ENCODE assay signal across 14 cellular contexts in genomic region chr3:26132942-26133341, GRCh38.
A peak's percentile ranks its signal among the peaks of the same experiment; 100 is the strongest.
DNase-seq lines count a peak whose midpoint lies in the region; ATAC-seq and TF ChIP-seq lines count a peak whose summit lies in the region.
"Had no signal": no experiment of that assay in that cellular context is flagged by ENCODE, and none has a peak within 500 bp of the region (broad histone marks: within the 10 kb centered on the region; RNA-seq: fewer than 3 reads in every experiment).

No MANE protein-coding gene starts in this region.

- no peaks in the 10 kb centered on the region for H3K27me3 ChIP-seq in BLaER1 treated with 17β-estradiol and CSF1 and Interleukin-3, amounts not matched to agents 10 nM and 100 nM
- no peaks in the 10 kb centered on the region for H3K27me3 ChIP-seq in PC-9 (ENCODE audit: insufficient read depth, low read depth)

- H3K9me3 ChIP-seq in BLaER1 treated with 17β-estradiol and CSF1 and Interleukin-3, amounts not matched to agents 10 nM and 100 nM (replicated peaks in 1 of 11) = peaks cover 11 to 38% (median 32%) of the 10 kb centered on the region in 11 experiments; a peak in 21 of 22 replicates
- H3K9me3 ChIP-seq in PC-9 (ENCODE audit: insufficient read depth, low read depth) = no peaks in the 10 kb centered on the region

- peak overlapping the region in 6 of 11 experiments; percentile 8 to 51 (median 33); a peak in 7 of 22 replicates for H3K4me2 ChIP-seq in BLaER1 treated with 17β-estradiol and CSF1 and Interleukin-3, amounts not matched to agents 10 nM and 100 nM
- H3K4me2 ChIP-seq in PC-9 = no peak overlapping the region

- H3K4me3 ChIP-seq in BLaER1 treated with 17β-estradiol and CSF1 and Interleukin-3, amounts not matched to agents 10 nM and 100 nM = no peak overlapping the region
- no peak overlapping the region for H3K4me3 ChIP-seq in PC-9

- peaks cover 0 to 11% (median 0%) of the 10 kb centered on the region in 10 experiments; a peak in 7 of 20 replicates for H3K4me1 ChIP-seq in BLaER1 treated with 17β-estradiol and CSF1 and Interleukin-3, amounts not matched to agents 10 nM and 100 nM
- H3K4me1 ChIP-seq in PC-9 (replicated peaks; ENCODE audit: insufficient read depth) = no peaks in the 10 kb centered on the region

- no peaks in the 10 kb centered on the region for H3K4me1 Mint-ChIP-seq in activated naive CD4-positive, alpha-beta T cell treated with anti-CD3 and anti-CD28 coated beads for 36 hours (ENCODE audit: low read depth)
- H3K4me1 Mint-ChIP-seq: CD4-positive, alpha-beta memory T cell; H9 had no signal

- H3K27me3 Mint-ChIP-seq in activated naive CD4-positive, alpha-beta T cell treated with anti-CD3 and anti-CD28 coated beads for 36 hours (ENCODE audit: low read depth) = no peaks in the 10 kb centered on the region

- CTCF ChIA-PET in PC-9 (lab: Charles Lee) = no interaction called here
- CTCF ChIA-PET in activated naive CD4-positive, alpha-beta T cell treated with anti-CD3 and anti-CD28 coated beads for 36 hours (lab: Charles Lee) = no interaction called here

- no peak overlapping the region for H3K9ac ChIP-seq in BLaER1 treated with 17β-estradiol and CSF1 and Interleukin-3, amounts not matched to agents 10 nM and 100 nM

- no peaks in the 10 kb centered on the region for H4K20me1 ChIP-seq in BLaER1 treated with 17β-estradiol and CSF1 and Interleukin-3, amounts not matched to agents 10 nM and 100 nM
- no peaks in the 10 kb centered on the region for H4K20me1 ChIP-seq in PC-9 (ENCODE audit: insufficient read depth)

- peaks cover 3% of the 10 kb centered on the region for H3K9me3 Mint-ChIP-seq in activated naive CD4-positive, alpha-beta T cell treated with anti-CD3 and anti-CD28 coated beads for 36 hours

- H3K36me3 ChIP-seq in BLaER1 treated with 17β-estradiol and CSF1 and Interleukin-3, amounts not matched to agents 10 nM and 100 nM = peaks cover 0 to 16% (median 6%) of the 10 kb centered on the region in 11 experiments; a peak in 7 of 22 replicates
- H3K36me3 ChIP-seq in PC-9 (ENCODE audit: low read depth) = no peaks in the 10 kb centered on the region

- H3K79me2 ChIP-seq in PC-9 (ENCODE audit: low read depth) = no peaks in the 10 kb centered on the region

- H3F3A ChIP-seq in PC-9 (ENCODE audit: insufficient read depth, low read depth) = no peaks in the 10 kb centered on the region

- BruUV-seq in PC-9 (replicated peaks; lab: Mats Ljungman, UMichigan) = no TSS peak

- H3K36me3 Mint-ChIP-seq in activated naive CD4-positive, alpha-beta T cell treated with anti-CD3 and anti-CD28 coated beads for 36 hours (ENCODE audit: low read depth) = no peaks in the 10 kb centered on the region
- H3K36me3 Mint-ChIP-seq: CD4-positive, alpha-beta memory T cell had no signal

- H3K27ac Mint-ChIP-seq in activated naive CD4-positive, alpha-beta T cell treated with anti-CD3 and anti-CD28 coated beads for 36 hours = no peak overlapping the region
- H3K27ac Mint-ChIP-seq: CD4-positive, alpha-beta memory T cell; H9 had no signal

- no peaks in the 10 kb centered on the region for H3K9me2 ChIP-seq in PC-9 (ENCODE audit: insufficient read depth)

- POLR2A ChIA-PET in PC-9 (lab: Charles Lee; ENCODE audit: unreplicated experiment) = no interaction called here

- no peak overlapping the region for H2AFZ ChIP-seq in PC-9

- no peak overlapping the region for H3K27ac ChIP-seq in BLaER1 treated with 17β-estradiol and CSF1 and Interleukin-3, amounts not matched to agents 10 nM and 100 nM
- H3K27ac ChIP-seq in PC-9 = no peak overlapping the region
- H3K27ac ChIP-seq: C4-2B had no signal

- peak; percentile 79 for ATAC-seq in HG03432 (IDR thresholded peaks at IDR 0.05; ENCODE audit: unreplicated experiment)
- ATAC-seq: HepG2 had no signal

- no peak overlapping the region for H3K4me3 Mint-ChIP-seq in activated naive CD4-positive, alpha-beta T cell treated with anti-CD3 and anti-CD28 coated beads for 36 hours
- H3K4me3 Mint-ChIP-seq: CD4-positive, alpha-beta memory T cell; H9 had no signal

- no peak for TF ChIP-seq CTCF in PC-9 (conservative IDR thresholded peaks at IDR 0.05)

- intact Hi-C loops in PC-9 (cut with micrococcal nuclease; ENCODE audit: unreplicated experiment) = no loop called here
- intact Hi-C loops in activated naive CD4-positive, alpha-beta T cell treated with anti-CD3 and anti-CD28 coated beads for 36 hours (cut with micrococcal nuclease) = no loop called here

- peak; percentile 19 for DNase-seq in OCI-M1 (lab: John Stamatoyannopoulos, UW)
- DNase-seq in kidney tubule cell (ENCODE audit: low spot score) = peak; percentile 11
- DNase-seq in PC-9 = no peak
- DNase-seq in activated naive CD4-positive, alpha-beta T cell treated with anti-CD3 and anti-CD28 coated beads for 36 hours = no peak
- no peak for DNase-seq in mucosa of gallbladder (ENCODE audit: low spot score)
- DNase-seq: ACHN; CD4-positive, alpha-beta memory T cell; DMS53; GOT3; H9 had no signal

Comparison
In these comparisons a context has a peak if more than half of its experiments do, and no peak if none do; other contexts are left out.
1. DNase-seq: peak in OCI-M1 (single experiment) and kidney tubule cell (single experiment); none in PC-9 (0 of 2), activated naive CD4-positive, alpha-beta T cell treated with anti-CD3 and anti-CD28 coated beads for 36 hours (single experiment) and mucosa of gallbladder (single experiment).